2 cellular contexts compared by ENCODE assay signal in genomic region chr19:4539169-4539696, GRCh38.
TF ChIP-seq lines count a peak whose summit lies in the region.

No MANE protein-coding gene starts in this region.

TF ChIP-seq in WTC11, 78 proteins besides CTCF, POLR2A, EP300 and RAD21 (continued from another document):
- TF ChIP-seq NR2C2 (CRISPR knock-in tag; IDR thresholded peaks at IDR 0.05) (no peak), ZNF416 (CRISPR knock-in tag; IDR thresholded peaks at IDR 0.05) (no peak), STAT6 (CRISPR knock-in tag; conservative IDR thresholded peaks at IDR 0.05; ENCODE audit: low read depth) (no peak), MLX (CRISPR knock-in tag; IDR thresholded peaks at IDR 0.05) (no peak), ZBTB43 (CRISPR knock-in tag; IDR thresholded peaks at IDR 0.05) (no peak)
TF ChIP-seq in WTC11: peak in this region for 1.

TF ChIP-seq in liver, 16 proteins besides CTCF, POLR2A, EP300 and RAD21 (continued from another document):
- no peak for TF ChIP-seq ATF3 (IDR thresholded peaks at IDR 0.05)
- no peak for TF ChIP-seq RXRA (IDR thresholded peaks at IDR 0.05)
- TF ChIP-seq FOXA2 (IDR thresholded peaks at IDR 0.05) = no peak
TF ChIP-seq in liver: peak in this region for 0.
